ENCODE assay signal across 2 cellular contexts in the genomic region with DNA sequence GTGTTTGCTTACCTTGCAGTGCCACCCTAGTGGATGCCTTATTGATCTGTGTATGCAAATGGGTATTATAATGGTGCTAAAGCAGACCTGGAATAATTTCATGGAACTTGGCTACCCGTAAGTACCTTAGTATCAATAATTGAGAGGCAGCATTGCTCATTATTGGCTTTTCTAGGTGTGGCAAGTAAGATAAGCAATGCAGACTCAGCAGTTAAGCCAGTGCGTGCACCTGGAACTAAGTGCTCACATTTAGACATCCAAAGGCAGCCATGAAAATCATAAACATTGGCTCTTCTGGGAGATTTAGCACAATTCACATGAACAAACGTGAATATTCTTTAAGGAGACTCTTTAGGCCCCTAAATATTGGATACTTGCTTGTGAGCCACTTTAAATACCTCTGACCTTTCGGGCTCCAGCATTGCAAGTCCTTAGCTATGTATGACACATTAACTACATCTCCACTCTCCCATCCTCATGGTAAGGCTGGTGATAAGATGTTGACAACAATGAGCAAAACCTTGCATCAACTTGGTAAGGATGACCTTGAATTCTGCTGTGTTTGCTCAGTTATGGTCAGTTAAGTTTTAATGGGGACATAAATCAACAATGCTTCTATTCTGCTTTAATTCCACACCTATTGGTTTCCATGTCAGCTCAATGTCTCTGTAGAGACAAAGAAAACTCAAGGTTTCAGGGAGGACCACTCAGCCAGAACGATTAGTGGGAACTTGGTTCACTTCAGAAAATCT.
TF ChIP-seq lines count a peak whose summit lies in the region.

No MANE protein-coding gene starts in this region.

TF ChIP-seq in IMR-90, 13 proteins besides CTCF, POLR2A, EP300 and RAD21:
- TF ChIP-seq MAFK (IDR thresholded peaks at IDR 0.05; ENCODE audit: low read depth, low read length) (peak; percentile 19; the same call in 1 of the 2 replicates), CHD1 (IDR thresholded peaks at IDR 0.05; ENCODE audit: low read depth, low read length) (no peak)

TF ChIP-seq in K562, 482 proteins besides CTCF, POLR2A, EP300 and RAD21:
- TF ChIP-seq MCM3 (IDR thresholded peaks at IDR 0.05) (no peak), NFE2L1 (tag; IDR thresholded peaks at IDR 0.05; ENCODE audit: borderline replicate concordance, low read depth) (no peak), C11orf30 (IDR thresholded peaks at IDR 0.05; ENCODE audit: low read depth) (peak; percentile 23; the same call in 1 of the 2 replicates), JUND (IDR thresholded peaks at IDR 0.05; ENCODE audit: borderline replicate concordance, low read depth, low read length) (no peak), JUND (tag; IDR thresholded peaks at IDR 0.05; ENCODE audit: borderline replicate concordance, low read depth, low read length) (no peak), FOXJ2 (tag; IDR thresholded peaks at IDR 0.05) (no peak), RAD51 (IDR thresholded peaks at IDR 0.05; ENCODE audit: borderline replicate concordance, low read depth) (no peak), MAFG (tag; conservative IDR thresholded peaks at IDR 0.05) (0 out of 2 replicates have a peak, but pooled peaks have one; percentile 25), HMGN3 (IDR thresholded peaks at IDR 0.05; ENCODE audit: borderline replicate concordance, extremely low read depth, insufficient read length, low read depth, low read length) (no peak), NCOA1 (IDR thresholded peaks at IDR 0.05; ENCODE audit: low read depth) (no peak), RBM34 (IDR thresholded peaks at IDR 0.05; ENCODE audit: borderline replicate concordance, insufficient read depth, low read length) (no peak), NONO (IDR thresholded peaks at IDR 0.05; ENCODE audit: low read depth in 2 of 2, low read length in 1 of 2) (no peak), PHF8 (IDR thresholded peaks at IDR 0.05; ENCODE audit: borderline replicate concordance, low read length) (no peak), NCOA2 (IDR thresholded peaks at IDR 0.05; ENCODE audit: partially characterized antibody in 2 of 2) (no peak), SAFB2 (IDR thresholded peaks at IDR 0.05; ENCODE audit: borderline replicate concordance, low read depth, low read length, severe bottlenecking) (no peak), ZNF316 (IDR thresholded peaks at IDR 0.05) (0 out of 2 replicates have a peak, but pooled peaks have one; percentile 17), ZNF830 (CRISPR knock-in tag; IDR thresholded peaks at IDR 0.05) (no peak)
- TF ChIP-seq, protein P1, sequence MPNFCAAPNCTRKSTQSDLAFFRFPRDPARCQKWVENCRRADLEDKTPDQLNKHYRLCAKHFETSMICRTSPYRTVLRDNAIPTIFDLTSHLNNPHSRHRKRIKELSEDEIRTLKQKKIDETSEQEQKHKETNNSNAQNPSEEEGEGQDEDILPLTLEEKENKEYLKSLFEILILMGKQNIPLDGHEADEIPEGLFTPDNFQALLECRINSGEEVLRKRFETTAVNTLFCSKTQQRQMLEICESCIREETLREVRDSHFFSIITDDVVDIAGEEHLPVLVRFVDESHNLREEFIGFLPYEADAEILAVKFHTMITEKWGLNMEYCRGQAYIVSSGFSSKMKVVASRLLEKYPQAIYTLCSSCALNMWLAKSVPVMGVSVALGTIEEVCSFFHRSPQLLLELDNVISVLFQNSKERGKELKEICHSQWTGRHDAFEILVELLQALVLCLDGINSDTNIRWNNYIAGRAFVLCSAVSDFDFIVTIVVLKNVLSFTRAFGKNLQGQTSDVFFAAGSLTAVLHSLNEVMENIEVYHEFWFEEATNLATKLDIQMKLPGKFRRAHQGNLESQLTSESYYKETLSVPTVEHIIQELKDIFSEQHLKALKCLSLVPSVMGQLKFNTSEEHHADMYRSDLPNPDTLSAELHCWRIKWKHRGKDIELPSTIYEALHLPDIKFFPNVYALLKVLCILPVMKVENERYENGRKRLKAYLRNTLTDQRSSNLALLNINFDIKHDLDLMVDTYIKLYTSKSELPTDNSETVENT (CRISPR knock-in tag; IDR thresholded peaks at IDR 0.05) = no peak
- TF ChIP-seq, protein P2, sequence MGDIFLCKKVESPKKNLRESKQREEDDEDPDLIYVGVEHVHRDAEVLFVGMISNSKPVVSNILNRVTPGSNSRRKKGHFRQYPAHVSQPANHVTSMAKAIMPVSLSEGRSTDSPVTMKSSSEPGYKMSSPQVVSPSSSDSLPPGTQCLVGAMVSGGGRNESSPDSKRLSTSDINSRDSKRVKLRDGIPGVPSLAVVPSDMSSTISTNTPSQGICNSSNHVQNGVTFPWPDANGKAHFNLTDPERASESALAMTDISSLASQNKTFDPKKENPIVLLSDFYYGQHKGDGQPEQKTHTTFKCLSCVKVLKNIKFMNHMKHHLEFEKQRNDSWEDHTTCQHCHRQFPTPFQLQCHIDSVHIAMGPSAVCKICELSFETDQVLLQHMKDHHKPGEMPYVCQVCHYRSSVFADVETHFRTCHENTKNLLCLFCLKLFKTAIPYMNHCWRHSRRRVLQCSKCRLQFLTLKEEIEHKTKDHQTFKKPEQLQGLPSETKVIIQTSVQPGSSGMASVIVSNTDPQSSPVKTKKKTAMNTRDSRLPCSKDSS (IDR thresholded peaks at IDR 0.05; ENCODE audit: low read depth, partially characterized antibody) = no peak
- TF ChIP-seq, protein P3, sequence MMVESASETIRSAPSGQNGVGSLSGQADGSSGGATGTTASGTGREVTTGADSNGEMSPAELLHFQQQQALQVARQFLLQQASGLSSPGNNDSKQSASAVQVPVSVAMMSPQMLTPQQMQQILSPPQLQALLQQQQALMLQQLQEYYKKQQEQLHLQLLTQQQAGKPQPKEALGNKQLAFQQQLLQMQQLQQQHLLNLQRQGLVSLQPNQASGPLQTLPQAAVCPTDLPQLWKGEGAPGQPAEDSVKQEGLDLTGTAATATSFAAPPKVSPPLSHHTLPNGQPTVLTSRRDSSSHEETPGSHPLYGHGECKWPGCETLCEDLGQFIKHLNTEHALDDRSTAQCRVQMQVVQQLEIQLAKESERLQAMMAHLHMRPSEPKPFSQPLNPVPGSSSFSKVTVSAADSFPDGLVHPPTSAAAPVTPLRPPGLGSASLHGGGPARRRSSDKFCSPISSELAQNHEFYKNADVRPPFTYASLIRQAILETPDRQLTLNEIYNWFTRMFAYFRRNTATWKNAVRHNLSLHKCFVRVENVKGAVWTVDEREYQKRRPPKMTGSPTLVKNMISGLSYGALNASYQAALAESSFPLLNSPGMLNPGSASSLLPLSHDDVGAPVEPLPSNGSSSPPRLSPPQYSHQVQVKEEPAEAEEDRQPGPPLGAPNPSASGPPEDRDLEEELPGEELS (CRISPR knock-in tag; IDR thresholded peaks at IDR 0.05; ENCODE audit: borderline replicate concordance) = no peak
- TF ChIP-seq, protein P4, sequence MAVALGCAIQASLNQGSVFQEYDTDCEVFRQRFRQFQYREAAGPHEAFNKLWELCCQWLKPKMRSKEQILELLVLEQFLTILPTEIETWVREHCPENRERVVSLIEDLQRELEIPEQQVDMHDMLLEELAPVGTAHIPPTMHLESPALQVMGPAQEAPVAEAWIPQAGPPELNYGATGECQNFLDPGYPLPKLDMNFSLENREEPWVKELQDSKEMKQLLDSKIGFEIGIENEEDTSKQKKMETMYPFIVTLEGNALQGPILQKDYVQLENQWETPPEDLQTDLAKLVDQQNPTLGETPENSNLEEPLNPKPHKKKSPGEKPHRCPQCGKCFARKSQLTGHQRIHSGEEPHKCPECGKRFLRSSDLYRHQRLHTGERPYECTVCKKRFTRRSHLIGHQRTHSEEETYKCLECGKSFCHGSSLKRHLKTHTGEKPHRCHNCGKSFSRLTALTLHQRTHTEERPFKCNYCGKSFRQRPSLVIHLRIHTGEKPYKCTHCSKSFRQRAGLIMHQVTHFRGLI (CRISPR knock-in tag; IDR thresholded peaks at IDR 0.05) = no peak
- TF ChIP-seq, protein P5, sequence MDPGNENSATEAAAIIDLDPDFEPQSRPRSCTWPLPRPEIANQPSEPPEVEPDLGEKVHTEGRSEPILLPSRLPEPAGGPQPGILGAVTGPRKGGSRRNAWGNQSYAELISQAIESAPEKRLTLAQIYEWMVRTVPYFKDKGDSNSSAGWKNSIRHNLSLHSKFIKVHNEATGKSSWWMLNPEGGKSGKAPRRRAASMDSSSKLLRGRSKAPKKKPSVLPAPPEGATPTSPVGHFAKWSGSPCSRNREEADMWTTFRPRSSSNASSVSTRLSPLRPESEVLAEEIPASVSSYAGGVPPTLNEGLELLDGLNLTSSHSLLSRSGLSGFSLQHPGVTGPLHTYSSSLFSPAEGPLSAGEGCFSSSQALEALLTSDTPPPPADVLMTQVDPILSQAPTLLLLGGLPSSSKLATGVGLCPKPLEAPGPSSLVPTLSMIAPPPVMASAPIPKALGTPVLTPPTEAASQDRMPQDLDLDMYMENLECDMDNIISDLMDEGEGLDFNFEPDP (CRISPR knock-in tag; IDR thresholded peaks at IDR 0.05) = no peak
- TF ChIP-seq, protein P6, sequence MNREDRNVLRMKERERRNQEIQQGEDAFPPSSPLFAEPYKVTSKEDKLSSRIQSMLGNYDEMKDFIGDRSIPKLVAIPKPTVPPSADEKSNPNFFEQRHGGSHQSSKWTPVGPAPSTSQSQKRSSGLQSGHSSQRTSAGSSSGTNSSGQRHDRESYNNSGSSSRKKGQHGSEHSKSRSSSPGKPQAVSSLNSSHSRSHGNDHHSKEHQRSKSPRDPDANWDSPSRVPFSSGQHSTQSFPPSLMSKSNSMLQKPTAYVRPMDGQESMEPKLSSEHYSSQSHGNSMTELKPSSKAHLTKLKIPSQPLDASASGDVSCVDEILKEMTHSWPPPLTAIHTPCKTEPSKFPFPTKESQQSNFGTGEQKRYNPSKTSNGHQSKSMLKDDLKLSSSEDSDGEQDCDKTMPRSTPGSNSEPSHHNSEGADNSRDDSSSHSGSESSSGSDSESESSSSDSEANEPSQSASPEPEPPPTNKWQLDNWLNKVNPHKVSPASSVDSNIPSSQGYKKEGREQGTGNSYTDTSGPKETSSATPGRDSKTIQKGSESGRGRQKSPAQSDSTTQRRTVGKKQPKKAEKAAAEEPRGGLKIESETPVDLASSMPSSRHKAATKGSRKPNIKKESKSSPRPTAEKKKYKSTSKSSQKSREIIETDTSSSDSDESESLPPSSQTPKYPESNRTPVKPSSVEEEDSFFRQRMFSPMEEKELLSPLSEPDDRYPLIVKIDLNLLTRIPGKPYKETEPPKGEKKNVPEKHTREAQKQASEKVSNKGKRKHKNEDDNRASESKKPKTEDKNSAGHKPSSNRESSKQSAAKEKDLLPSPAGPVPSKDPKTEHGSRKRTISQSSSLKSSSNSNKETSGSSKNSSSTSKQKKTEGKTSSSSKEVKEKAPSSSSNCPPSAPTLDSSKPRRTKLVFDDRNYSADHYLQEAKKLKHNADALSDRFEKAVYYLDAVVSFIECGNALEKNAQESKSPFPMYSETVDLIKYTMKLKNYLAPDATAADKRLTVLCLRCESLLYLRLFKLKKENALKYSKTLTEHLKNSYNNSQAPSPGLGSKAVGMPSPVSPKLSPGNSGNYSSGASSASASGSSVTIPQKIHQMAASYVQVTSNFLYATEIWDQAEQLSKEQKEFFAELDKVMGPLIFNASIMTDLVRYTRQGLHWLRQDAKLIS (CRISPR knock-in tag; IDR thresholded peaks at IDR 0.05) = no peak
